Comparison of ENCODE assay signal across 36 cellular contexts in the genomic region with DNA sequence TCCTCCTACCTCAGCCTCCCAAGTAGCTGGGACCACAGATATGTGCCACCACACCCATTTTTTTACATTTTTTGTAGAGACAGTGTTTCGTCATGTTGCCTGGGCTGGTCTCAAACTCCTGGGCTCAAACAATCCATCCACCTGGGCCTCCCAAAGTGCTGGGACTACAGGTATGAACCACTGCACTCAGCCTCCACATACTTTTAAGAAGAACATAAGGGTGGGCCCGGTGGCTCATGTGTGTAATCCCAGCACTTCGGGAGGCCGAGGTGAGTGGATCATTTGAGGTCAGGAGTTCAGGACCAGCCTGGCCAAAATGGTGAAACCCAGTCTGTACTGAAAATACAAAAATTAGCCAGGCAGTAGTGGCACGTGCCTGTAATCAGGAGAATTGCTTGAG.
"Had no signal": no experiment of that assay in that cellular context is flagged by ENCODE, and none has a peak within 500 bp of the region (broad histone marks: within the 10 kb centered on the region; RNA-seq: fewer than 3 reads in every experiment).

No MANE protein-coding gene starts in this region.

- H3K4me3 Mint-ChIP-seq: activated CD4-positive, alpha-beta T cell treated with anti-CD3 and anti-CD28 coated beads for 36 hours; activated CD4-positive, alpha-beta T cell treated with anti-CD3 and anti-CD28 coated beads, Interleukin-2, amount 10 ng/mL, durations not matched to agents 7 days and 5 days; activated CD8-positive, alpha-beta T cell treated with anti-CD3 and anti-CD28 coated beads for 36 hours; activated naive CD4-positive, alpha-beta T cell treated with anti-CD3 and anti-CD28 coated beads for 36 hours; activated naive CD8-positive, alpha-beta T cell treated with anti-CD3 and anti-CD28 coated beads for 36 hours; activated T-cell treated with anti-CD3 and anti-CD28 coated beads, Interleukin-2, amount 50 U/mL, for 4 hours; activated T-cell treated with anti-CD3 and anti-CD28 coated beads, Interleukin-2, amount 50 U/mL, for 72 hours; activated T-helper 1 cell treated with anti-CD3 and anti-CD28 coated beads, Interleukin-12 subunit alpha, Interleukin-12 subunit beta, Interleukin-2, Interleukin-4 antibody, amounts not matched to agents 30 ng/mL and 10 ng/mL and 1 ng/mL, durations not matched to agents 14 hours and 24 hours and 36 hours; activated T-helper 17 cell treated with anti-CD3 and anti-CD28 coated beads, Interleukin-2, amount 50 U/mL, for 72 hours; T-helper 1 cell treated with Interleukin-12 subunit alpha and Interleukin-12 subunit beta and Interleukin-4 antibody, amounts not matched to agents 30 μg/mL and 1 μg/mL, for 36 hours; T-helper 2 cell treated with Interferon-gamma antibody and Interleukin-4, amounts not matched to agents 5 μg/mL and 100 μg/mL, for 36 hours; WTC11 had no signal

- H3K4me1 Mint-ChIP-seq: activated CD4-positive, alpha-beta T cell treated with anti-CD3 and anti-CD28 coated beads for 36 hours; activated CD4-positive, alpha-beta T cell treated with anti-CD3 and anti-CD28 coated beads, Interleukin-2, amount 10 ng/mL, durations not matched to agents 7 days and 5 days; activated naive CD8-positive, alpha-beta T cell treated with anti-CD3 and anti-CD28 coated beads for 36 hours; activated T-helper 17 cell treated with anti-CD3 and anti-CD28 coated beads, Interleukin-2, amount 50 U/mL, for 72 hours; WTC11 had no signal

- H3K27me3 ChIP-seq: adrenal gland, body of pancreas, brain microvascular endothelial cell, breast epithelium had no signal

- H3K27ac Mint-ChIP-seq: activated CD4-positive, alpha-beta T cell treated with anti-CD3 and anti-CD28 coated beads for 36 hours; activated CD4-positive, alpha-beta T cell treated with anti-CD3 and anti-CD28 coated beads, Interleukin-2, amount 10 ng/mL, durations not matched to agents 7 days and 5 days; activated CD8-positive, alpha-beta T cell treated with anti-CD3 and anti-CD28 coated beads for 36 hours; activated naive CD4-positive, alpha-beta T cell treated with anti-CD3 and anti-CD28 coated beads for 36 hours; activated naive CD4-positive, alpha-beta T cell treated with anti-CD3 and anti-CD28 coated beads, Interleukin-2, amount 50 U/mL, for 72 hours; activated naive CD8-positive, alpha-beta T cell treated with anti-CD3 and anti-CD28 coated beads for 36 hours; activated T-cell treated with anti-CD3 and anti-CD28 coated beads, Interleukin-2, amount 50 U/mL, for 72 hours; activated T-helper 1 cell treated with anti-CD3 and anti-CD28 coated beads, Interleukin-12 subunit alpha, Interleukin-12 subunit beta, Interleukin-2, Interleukin-4 antibody, amounts not matched to agents 30 ng/mL and 10 ng/mL and 1 ng/mL, durations not matched to agents 14 hours and 24 hours and 36 hours; activated T-helper 17 cell treated with anti-CD3 and anti-CD28 coated beads, Interleukin-2, amount 50 U/mL, for 72 hours; T-helper 1 cell treated with Interleukin-12 subunit alpha and Interleukin-12 subunit beta and Interleukin-4 antibody, amounts not matched to agents 30 μg/mL and 1 μg/mL, for 36 hours; T-helper 2 cell treated with Interferon-gamma antibody and Interleukin-4, amounts not matched to agents 5 μg/mL and 100 μg/mL, for 36 hours; WTC11 had no signal

- DNase-seq: activated CD4-positive, alpha-beta T cell treated with anti-CD3 and anti-CD28 coated beads for 1 hour; activated CD4-positive, alpha-beta T cell treated with anti-CD3 and anti-CD28 coated beads for 36 hours; activated CD4-positive, alpha-beta T cell treated with anti-CD3 and anti-CD28 coated beads for 48 hours; activated CD4-positive, alpha-beta T cell treated with anti-CD3 and anti-CD28 coated beads, Interleukin-2, amount 10 ng/mL, durations not matched to agents 7 days and 5 days; activated CD4-positive, alpha-beta T cell treated with anti-CD3 and anti-CD28 coated beads, Interleukin-2, amount 50 U/mL, for 48 hours; activated CD4-positive, CD25-positive, alpha-beta regulatory T cell; activated CD8-positive, alpha-beta memory T cell treated with anti-CD3 and anti-CD28 coated beads, Interleukin-2, amount 50 U/mL, for 4 hours; activated CD8-positive, alpha-beta T cell treated with anti-CD3 and anti-CD28 coated beads for 36 hours; activated effector memory CD4-positive, alpha-beta T cell treated with anti-CD3 and anti-CD28 coated beads, Interleukin-2, amount 50 U/mL, for 16 hours; activated gamma-delta T cell treated with Interleukin-2 at 50 U/mL for 16 hours; activated naive CD4-positive, alpha-beta T cell; activated naive CD4-positive, alpha-beta T cell treated with anti-CD3 and anti-CD28 coated beads for 36 hours; activated naive CD4-positive, alpha-beta T cell treated with anti-CD3 and anti-CD28 coated beads, Interleukin-2, amount 50 U/mL, for 16 hours; activated naive CD8-positive, alpha-beta T cell treated with anti-CD3 and anti-CD28 coated beads for 36 hours; activated T-cell treated with anti-CD3 and anti-CD28 coated beads for 4 hours; activated T-cell treated with anti-CD3 and anti-CD28 coated beads, Interleukin-2, amount 50 U/mL, for 1 hour; activated T-cell treated with anti-CD3 and anti-CD28 coated beads, Interleukin-2, amount 50 U/mL, for 4 hours; activated T-cell treated with anti-CD3 and anti-CD28 coated beads, Interleukin-2, amount 50 U/mL, for 72 hours; adrenal gland; amniotic stem cell; aorta; body of pancreas; brain microvascular endothelial cell; central memory CD4-positive, alpha-beta T cell; SW 1271; T-helper 1 cell; T-helper 2 cell; T-helper 9 cell; WERI-Rb-1 had no signal

- H3K9me3 ChIP-seq: adrenal gland, body of pancreas had no signal

- H3K36me3 ChIP-seq: adrenal gland, brain microvascular endothelial cell, breast epithelium, WERI-Rb-1 had no signal

- H3K27me3 Mint-ChIP-seq: activated CD4-positive, alpha-beta T cell treated with anti-CD3 and anti-CD28 coated beads for 36 hours; activated CD8-positive, alpha-beta T cell treated with anti-CD3 and anti-CD28 coated beads for 36 hours; activated naive CD8-positive, alpha-beta T cell treated with anti-CD3 and anti-CD28 coated beads for 36 hours; activated T-helper 17 cell treated with anti-CD3 and anti-CD28 coated beads, Interleukin-2, amount 50 U/mL, for 72 hours had no signal

- H3K9me3 Mint-ChIP-seq: activated CD8-positive, alpha-beta T cell treated with anti-CD3 and anti-CD28 coated beads for 36 hours had no signal

- H3K36me3 Mint-ChIP-seq: activated naive CD4-positive, alpha-beta T cell treated with anti-CD3 and anti-CD28 coated beads, Interleukin-2, amount 50 U/mL, for 72 hours; WTC11 had no signal

- H3K4me1 ChIP-seq: adrenal gland, body of pancreas, breast epithelium had no signal

- H3K27ac ChIP-seq: adrenal gland, body of pancreas, brain microvascular endothelial cell, breast epithelium, WERI-Rb-1 had no signal

- H3K4me3 ChIP-seq: adrenal gland, body of pancreas, breast epithelium had no signal
